11 cellular contexts compared by ENCODE assay signal in the genomic region with DNA sequence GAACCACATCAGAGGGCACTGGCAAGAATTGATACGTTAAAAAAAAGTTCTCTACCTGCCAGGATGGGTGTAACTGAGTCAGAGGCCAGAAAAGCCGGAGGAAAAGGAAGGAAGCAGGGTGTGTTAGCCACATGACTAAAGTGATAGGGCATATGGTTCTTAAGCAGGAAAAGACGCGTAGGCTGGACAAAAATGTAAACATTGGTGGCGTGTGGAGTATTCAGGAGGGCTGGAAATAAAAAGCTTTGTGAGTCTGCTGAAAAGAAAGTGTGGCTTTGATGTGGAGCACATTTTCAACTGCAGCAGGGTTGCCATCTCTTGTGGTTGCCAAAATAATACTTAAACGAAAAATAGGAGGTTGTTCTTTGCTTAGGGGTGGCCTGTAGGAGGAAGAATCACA.
A peak's percentile ranks its signal among the peaks of the same experiment; 100 is the strongest.
DNase-seq lines count a peak whose midpoint lies in the region; ATAC-seq and TF ChIP-seq lines count a peak whose summit lies in the region.
"Had no signal": no experiment of that assay in that cellular context is flagged by ENCODE, and none has a peak within 500 bp of the region (broad histone marks: within the 10 kb centered on the region; RNA-seq: fewer than 3 reads in every experiment).

No MANE protein-coding gene starts in this region.

- CTCF ChIA-PET in CD4-positive, alpha-beta memory T cell (lab: Charles Lee; ENCODE audit: partially characterized antibody): no interaction called here

- 42 to 49% methylated on average over 6 of the region's 6 CpGs for WGBS in tibial nerve, 2 donors
- WGBS in prostate gland: 25% methylated on average over 6 of the region's 6 CpGs

- no peak for TF ChIP-seq EP300 in tibial nerve (IDR thresholded peaks at IDR 0.05)

- H3K4me3 ChIP-seq in CD4-positive, alpha-beta memory T cell (ENCODE audit: low read length in 2 of 2): peak overlapping the region; percentile 13 to 14
- no peak overlapping the region for H3K4me3 ChIP-seq in left lung
- H3K4me3 ChIP-seq in tibial nerve: no peak overlapping the region
- H3K4me3 ChIP-seq in prostate gland: no peak overlapping the region
- H3K4me3 ChIP-seq: body of pancreas had no signal

- peaks cover 35 to 71% (median 43%) of the 10 kb centered on the region in 4 donors for H3K4me1 Mint-ChIP-seq in CD4-positive, alpha-beta memory T cell
- peaks cover 64% of the 10 kb centered on the region for H3K4me1 Mint-ChIP-seq in activated naive CD8-positive, alpha-beta T cell (ENCODE audit: low read depth)

- no peaks in the 10 kb centered on the region for H3K27me3 Mint-ChIP-seq in CD4-positive, alpha-beta memory T cell
- no peaks in the 10 kb centered on the region for H3K27me3 Mint-ChIP-seq in activated naive CD8-positive, alpha-beta T cell

- H3K27ac Mint-ChIP-seq in CD4-positive, alpha-beta memory T cell: peak overlapping the region; percentile 61 to 86 (median 80)
- H3K27ac Mint-ChIP-seq in activated naive CD8-positive, alpha-beta T cell: peak overlapping the region; percentile 75

- peak overlapping the region; percentile 13 for H3K27ac ChIP-seq in CD4-positive, alpha-beta memory T cell (ENCODE audit: low read depth, low read length)
- H3K27ac ChIP-seq in KOPT-K1 (ENCODE audit: low read depth, low read length, poor library complexity, severe bottlenecking) (peak overlapping the region; percentile 88), left lung (peak overlapping the region in 1 of 2 donors; percentile 31), tibial nerve (no peak overlapping the region), prostate gland (no peak overlapping the region)
- H3K27ac ChIP-seq: body of pancreas had no signal

- peaks cover 42% of the 10 kb centered on the region for H3K4me1 ChIP-seq in CD4-positive, alpha-beta memory T cell (ENCODE audit: insufficient read depth, low read length)
- H3K4me1 ChIP-seq in left lung: peaks cover 0 to 3% of the 10 kb centered on the region in 2 donors
- H3K4me1 ChIP-seq in tibial nerve: no peaks in the 10 kb centered on the region
- no peaks in the 10 kb centered on the region for H3K4me1 ChIP-seq in prostate gland (replicated peaks)
- H3K4me1 ChIP-seq: body of pancreas had no signal

- peak overlapping the region; percentile 28 to 77 (median 64) for H3K4me3 Mint-ChIP-seq in CD4-positive, alpha-beta memory T cell
- H3K4me3 Mint-ChIP-seq in activated naive CD8-positive, alpha-beta T cell: peak overlapping the region; percentile 58

- intact Hi-C loops in CD4-positive, alpha-beta memory T cell (cut with micrococcal nuclease): loop anchor here (2.0 to 5.0 kb wide), 3 partner anchors 33 to 261 kb away; no protein-coding TSS in a partner anchor
- intact Hi-C loops in left lung (cut with DNase I) (no loop called here), prostate gland (cut with DNase I) (no loop called here)

- POLR2A ChIA-PET in CD4-positive, alpha-beta memory T cell (lab: Charles Lee; ENCODE audit: partially characterized antibody): interaction anchor here (1.0 to 2.1 kb wide), 8 partner anchors 11 to 326 kb away, joined by 3 to 12 read pairs (median 3); a partner anchor contains a TSS

- no peaks in the 10 kb centered on the region for H3K27me3 ChIP-seq in CD4-positive, alpha-beta memory T cell (ENCODE audit: insufficient read depth, low read length)
- no peaks in the 10 kb centered on the region for H3K27me3 ChIP-seq in left lung
- H3K27me3 ChIP-seq in tibial nerve: no peaks in the 10 kb centered on the region
- no peaks in the 10 kb centered on the region for H3K27me3 ChIP-seq in prostate gland (replicated peaks; ENCODE audit: insufficient read depth)
- H3K27me3 ChIP-seq: body of pancreas had no signal

- no peak for TF ChIP-seq CTCF in left lung (IDR thresholded peaks at IDR 0.05)
- TF ChIP-seq CTCF in tibial nerve (IDR thresholded peaks at IDR 0.05): no peak
- no peak for TF ChIP-seq CTCF in prostate gland (IDR thresholded peaks at IDR 0.05)

- H3K36me3 Mint-ChIP-seq in CD4-positive, alpha-beta memory T cell: no peaks in the 10 kb centered on the region
- H3K36me3 Mint-ChIP-seq in activated naive CD8-positive, alpha-beta T cell: no peaks in the 10 kb centered on the region

- no peak for TF ChIP-seq POLR2A in tibial nerve (IDR thresholded peaks at IDR 0.05)
- TF ChIP-seq POLR2A in prostate gland (IDR thresholded peaks at IDR 0.05): no peak

- peaks cover 0 to 2% (median 0%) of the 10 kb centered on the region in 8 donors for H3K9me3 Mint-ChIP-seq in CD4-positive, alpha-beta memory T cell
- no peaks in the 10 kb centered on the region for H3K9me3 Mint-ChIP-seq in activated naive CD8-positive, alpha-beta T cell (ENCODE audit: low read depth)

- H3K9me3 ChIP-seq in CD4-positive, alpha-beta memory T cell (ENCODE audit: control insufficient read depth in 1 of 2, low read length in 2 of 2): no peaks in the 10 kb centered on the region
- peaks cover 3% of the 10 kb centered on the region for H3K9me3 ChIP-seq in KOPT-K1 (ENCODE audit: insufficient read depth, low read length, poor library complexity, severe bottlenecking)
- H3K9me3 ChIP-seq in left lung: no peaks in the 10 kb centered on the region
- no peaks in the 10 kb centered on the region for H3K9me3 ChIP-seq in tibial nerve
- no peaks in the 10 kb centered on the region for H3K9me3 ChIP-seq in prostate gland
- H3K9me3 ChIP-seq: body of pancreas, SK-N-SH had no signal

- DNase-seq in CD4-positive, alpha-beta memory T cell: peak; percentile 54 to 71 (median 69)
- DNase-seq in left lung (no peak), tibial nerve (ENCODE audit: low spot score in 2 of 2) (no peak), prostate gland (ENCODE audit: low spot score) (no peak), GF-D8 (lab: John Stamatoyannopoulos, UW) (no peak)
- DNase-seq: body of pancreas, GDM1, SK-N-SH had no signal

- no peaks in the 10 kb centered on the region for H3K36me3 ChIP-seq in CD4-positive, alpha-beta memory T cell (ENCODE audit: insufficient read depth, low read length)
- H3K36me3 ChIP-seq in KOPT-K1 (ENCODE audit: insufficient read depth, low read length) (no peaks in the 10 kb centered on the region), left lung (no peaks in the 10 kb centered on the region), tibial nerve (no peaks in the 10 kb centered on the region), prostate gland (no peaks in the 10 kb centered on the region)

- ATAC-seq in left lung: peak; percentile 67
- ATAC-seq in HG02623 (IDR thresholded peaks at IDR 0.05; ENCODE audit: unreplicated experiment): no peak
- ATAC-seq: body of pancreas had no signal

Comparison
In these comparisons a context has a peak if more than half of its experiments do, and no peak if none do; other contexts are left out.
1. DNase-seq: peak in CD4-positive, alpha-beta memory T cell (5 of 5); none in left lung (0 of 2), tibial nerve (0 of 2), prostate gland (single experiment) and GF-D8 (single experiment).
2. H3K27ac ChIP-seq: peak in CD4-positive, alpha-beta memory T cell (single experiment) and KOPT-K1 (single experiment); none in tibial nerve (0 of 4) and prostate gland (0 of 2).
3. H3K4me3 ChIP-seq: peak in CD4-positive, alpha-beta memory T cell (2 of 2); none in left lung (0 of 2), tibial nerve (0 of 4) and prostate gland (0 of 2).